ENCODE assay signal across 8 cellular contexts in genomic region chr17:38825762-38826247, GRCh38. TPM values are rescaled to one million over a fixed set of nuclear protein-coding genes. Genes with fewer than 3 reads are reported as not detected.
A peak's percentile ranks its signal among the peaks of the same experiment; 100 is the strongest.
DNase-seq lines count a peak whose midpoint lies in the region; ATAC-seq and TF ChIP-seq lines count a peak whose summit lies in the region.

No MANE protein-coding gene starts in this region.

- H3K36me3 ChIP-seq in adrenal gland (replicated peaks in 1 of 2), result peaks cover 0 to 5% of the 10 kb centered on the region in 2 donors
- H3K36me3 ChIP-seq in left lung, result peaks cover 0 to 11% of the 10 kb centered on the region in 2 donors
- H3K36me3 ChIP-seq in testis (ENCODE audit: low read depth, missing control alignments), result no peaks in the 10 kb centered on the region

- intact Hi-C loops in adrenal gland (cut with DNase I) (no loop called here), left lung (cut with DNase I) (no loop called here), testis (cut with DNase I; ENCODE audit: low total_unique reads) (no loop called here)

- H3K4me3 ChIP-seq in adrenal gland (peak overlapping the region in 1 of 4 donors; percentile 99), left lung (peak overlapping the region; percentile 84 to 91), testis (peak overlapping the region; percentile 72 to 92)

- H3K4me1 ChIP-seq in adrenal gland (replicated peaks in 1 of 2) (peaks cover 15 to 17% of the 10 kb centered on the region in 2 donors), left lung (peaks cover 11 to 35% of the 10 kb centered on the region in 2 donors), testis (peaks cover 11% of the 10 kb centered on the region)

- H3K27ac ChIP-seq in adrenal gland, result peak overlapping the region; percentile 26 to 99 (median 96)
- H3K27ac ChIP-seq in left lung, result peak overlapping the region; percentile 94 to 95
- H3K27ac ChIP-seq in testis, result peak overlapping the region; percentile 98

- WGBS in adrenal gland, 4 donors, result 92 to 94% (median 92%) methylated on average over 17 of the region's 17 CpGs
- WGBS in testis, 2 donors, result 53 to 70% methylated on average over 17 of the region's 17 CpGs

- no peaks in the 10 kb centered on the region for H3K9me3 ChIP-seq in adrenal gland (replicated peaks in 1 of 3)
- no peaks in the 10 kb centered on the region for H3K9me3 ChIP-seq in left lung
- H3K9me3 ChIP-seq in testis, result no peaks in the 10 kb centered on the region

- DNase-seq in activated CD4-positive, CD25-positive, alpha-beta regulatory T cell treated with anti-CD3 and anti-CD28 coated beads, Interleukin-2, amount 50 U/mL, for 72 hours, result peak; percentile 37
- no peak for DNase-seq in activated CD4-positive, CD25-positive, alpha-beta regulatory T cell (lab: John Stamatoyannopoulos, UW)
- DNase-seq in adrenal gland, result peak in 1 of 7 donors; percentile 20
- DNase-seq in left lung, result no peak
- no peak for DNase-seq in testis
- DNase-seq in NCI-H1092 (lab: John Stamatoyannopoulos, UW), result no peak
- no peak for DNase-seq in Ammon's horn (ENCODE audit: low spot score)
- DNase-seq in COLO829 (ENCODE audit: low spot score), result no peak

- no peak for ATAC-seq in left lung

- H3K27me3 ChIP-seq in adrenal gland (no peaks in the 10 kb centered on the region), left lung (no peaks in the 10 kb centered on the region), testis (no peaks in the 10 kb centered on the region)

- TF ChIP-seq CTCF in adrenal gland (IDR thresholded peaks at IDR 0.05) (no peak), left lung (IDR thresholded peaks at IDR 0.05) (no peak), testis (IDR thresholded peaks at IDR 0.05) (no peak)

- no peak for TF ChIP-seq POLR2A in adrenal gland (IDR thresholded peaks at IDR 0.05)
- no peak for TF ChIP-seq POLR2A in testis (IDR thresholded peaks at IDR 0.05)

RNA-seq across cellular contexts. Expression of gene CWC25, which starts 0.7 kb away (rescaled TPM):
- 10 to 100 TPM in 7 of 8 donors, 1 to 10 TPM in 1; 4.5 to 21.8 (median 14.3) TPM for total RNA-seq in adrenal gland
- polyA plus RNA-seq in adrenal gland, result 10 to 100 TPM; 20.7 to 47.8 (median 33.1) TPM
- total RNA-seq in left lung, result 10 to 100 TPM; 15.0 to 22.3 TPM
- 10 to 100 TPM; 23.9 to 67.1 TPM for total RNA-seq in testis
- polyA plus RNA-seq in testis (ENCODE audit: insufficient read depth, low read depth, low replicate concordance), result 41.9 TPM

RNA-seq across cellular contexts. Expression of gene PIP4K2B, which starts 26.4 kb away (rescaled TPM):
- total RNA-seq in adrenal gland (10 to 100 TPM; 48.5 to 92.4 (median 74.9) TPM), left lung (10 to 100 TPM; 39.8 to 43.3 TPM), testis (10 to 100 TPM; 47.2 to 56.7 TPM)
- polyA plus RNA-seq in adrenal gland (10 to 100 TPM; 30.0 to 49.9 (median 44.0) TPM), testis (ENCODE audit: insufficient read depth, low read depth, low replicate concordance) (34.8 TPM)

RNA-seq across cellular contexts. Expression of gene RPL23, which starts 27.7 kb away (rescaled TPM):
- total RNA-seq in adrenal gland, result 1,000 to 10,000 TPM in 6 of 8 donors, 100 to 1,000 TPM in 2; 927 to 1,685 (median 1,368) TPM
- polyA plus RNA-seq in adrenal gland, result 1,000 to 10,000 TPM; 2,027 to 3,246 (median 2,815) TPM
- 1,000 to 10,000 TPM; 1,144 to 1,160 TPM for total RNA-seq in left lung
- total RNA-seq in testis, result 100 to 1,000 TPM; 406 to 746 TPM
- polyA plus RNA-seq in testis (ENCODE audit: insufficient read depth, low read depth, low replicate concordance), result 912 TPM

RNA-seq across cellular contexts. Expression of gene LASP1, which starts 44.1 kb away (rescaled TPM):
- total RNA-seq in adrenal gland (100 to 1,000 TPM in 5 of 8 donors, 10 to 100 TPM in 3; 73.4 to 123 (median 104) TPM), left lung (100 to 1,000 TPM; 163 to 172 TPM), testis (10 to 100 TPM; 60.3 to 83.2 TPM)
- polyA plus RNA-seq in adrenal gland (10 to 100 TPM; 36.3 to 65.1 (median 43.3) TPM), testis (ENCODE audit: insufficient read depth, low read depth, low replicate concordance) (58.2 TPM)
